Comparison of ENCODE assay signal across 3 cellular contexts in genomic region chr11:44831605-44832394, GRCh38.
A peak's percentile ranks its signal among the peaks of the same experiment; 100 is the strongest.
TF ChIP-seq lines count a peak whose summit lies in the region.

No MANE protein-coding gene starts in this region.

TF ChIP-seq in HepG2, 621 proteins besides CTCF, POLR2A, EP300 and RAD21:
- TF ChIP-seq CREB1 (IDR thresholded peaks at IDR 0.05), result peak; percentile 86
- no peak for TF ChIP-seq CREB1 (CRISPR knock-in tag; IDR thresholded peaks at IDR 0.05)
- no peak for TF ChIP-seq ZNF142 (CRISPR knock-in tag; IDR thresholded peaks at IDR 0.05)
- no peak for TF ChIP-seq ZNF562 (CRISPR knock-in tag; IDR thresholded peaks at IDR 0.05; ENCODE audit: borderline replicate concordance)
- no peak for TF ChIP-seq SMARCE1 (IDR thresholded peaks at IDR 0.05; ENCODE audit: borderline replicate concordance)
- TF ChIP-seq IKZF5 (CRISPR knock-in tag; IDR thresholded peaks at IDR 0.05), result no peak
- peak; percentile 96 for TF ChIP-seq ATF7 (IDR thresholded peaks at IDR 0.05)
- no peak for TF ChIP-seq ATF7 (CRISPR knock-in tag; IDR thresholded peaks at IDR 0.05)

TF ChIP-seq in H1, 55 proteins besides CTCF, POLR2A, EP300 and RAD21:
- TF ChIP-seq JUND (IDR thresholded peaks at IDR 0.05; ENCODE audit: low read length) (no peak), ZNF274 (IDR thresholded peaks at IDR 0.05; ENCODE audit: borderline replicate concordance, extremely low read depth, low read length) (no peak), CHD7 (IDR thresholded peaks at IDR 0.05; ENCODE audit: insufficient replicate concordance, low read length) (no peak), CHD1 (IDR thresholded peaks at IDR 0.05; ENCODE audit: low read depth, low read length) (no peak), EZH2 (IDR thresholded peaks at IDR 0.05; ENCODE audit: low read depth, low read length, severe bottlenecking) (no peak), SUZ12 (IDR thresholded peaks at IDR 0.05; ENCODE audit: low read length) (no peak), TEAD4 (IDR thresholded peaks at IDR 0.05; ENCODE audit: low read depth, low read length) (no peak), RNF2 (IDR thresholded peaks at IDR 0.05; ENCODE audit: borderline replicate concordance, low read depth, low read length, missing control alignments, poor library complexity, severe bottlenecking) (no peak), ATF3 (IDR thresholded peaks at IDR 0.05; ENCODE audit: insufficient read depth, low read depth, low read length) (no peak), CBX8 (IDR thresholded peaks at IDR 0.05; ENCODE audit: borderline replicate concordance, low read depth, low read length) (no peak), HDAC2 (IDR thresholded peaks at IDR 0.05; ENCODE audit: borderline replicate concordance in 1 of 2, low read depth in 2 of 2, low read length in 2 of 2) (no peak), HDAC6 (IDR thresholded peaks at IDR 0.05; ENCODE audit: low read depth, low read length) (no peak), CTBP2 (IDR thresholded peaks at IDR 0.05; ENCODE audit: borderline replicate concordance, insufficient read depth, insufficient read length, low read length) (no peak), SP2 (IDR thresholded peaks at IDR 0.05; ENCODE audit: low read length) (no peak), EGR1 (IDR thresholded peaks at IDR 0.05; ENCODE audit: borderline replicate concordance, low read depth, low read length) (no peak)
TF ChIP-seq in H1: peak in this region for 0.

TF ChIP-seq in SK-N-SH treated with all-trans-retinoic acid at 6 μM for 48 hours, 23 proteins besides CTCF, POLR2A, EP300 and RAD21:
- TF ChIP-seq SNAI2 (CRISPR knock-in tag; IDR thresholded peaks at IDR 0.05), result no peak
TF ChIP-seq in SK-N-SH treated with all-trans-retinoic acid at 6 μM for 48 hours: peak in this region for 0.
